Comparison of ENCODE assay signal across 8 cellular contexts in the genomic region with DNA sequence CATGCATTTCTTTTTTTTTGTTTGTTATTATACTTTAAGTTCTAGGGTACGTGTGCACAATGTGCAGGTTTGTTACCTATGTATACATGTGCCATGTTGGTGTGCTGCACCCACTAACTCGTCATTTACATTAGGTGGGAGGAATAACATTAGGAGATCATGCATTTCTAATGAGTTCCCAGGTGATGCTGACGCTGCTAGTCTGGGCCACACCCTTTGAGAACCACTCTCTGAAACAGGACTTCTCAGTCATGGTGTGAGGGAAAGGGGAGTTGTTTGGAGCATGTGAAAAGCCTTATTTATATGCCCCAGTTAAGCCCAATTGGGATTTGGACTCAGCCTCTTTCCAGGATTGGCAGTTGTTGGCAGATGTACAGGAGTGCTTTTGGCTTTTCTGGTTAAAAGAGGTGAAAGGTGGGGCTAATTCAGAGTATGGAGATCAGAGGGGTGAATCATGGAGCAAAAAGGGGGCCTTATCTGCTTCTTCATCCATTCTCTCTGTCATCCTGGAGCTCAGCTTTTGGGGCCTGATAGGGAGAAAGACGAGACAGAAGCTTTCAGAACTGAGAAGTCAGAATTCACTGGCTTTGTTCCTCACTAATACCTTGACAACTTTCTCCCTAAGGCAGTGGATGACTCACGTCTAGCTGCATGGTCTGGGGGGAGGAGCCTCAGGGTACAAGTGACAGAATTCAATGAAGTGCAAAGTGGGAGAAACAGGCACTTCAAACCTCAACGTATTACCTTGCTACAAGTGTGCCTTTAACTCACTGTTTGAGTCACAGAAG.
A peak's percentile ranks its signal among the peaks of the same experiment; 100 is the strongest.
DNase-seq lines count a peak whose midpoint lies in the region; ATAC-seq and TF ChIP-seq lines count a peak whose summit lies in the region.

No MANE protein-coding gene starts in this region.

- no peak for ATAC-seq in HG03159 (IDR thresholded peaks at IDR 0.05; ENCODE audit: unreplicated experiment)
- no peak for ATAC-seq in HG03196 (IDR thresholded peaks at IDR 0.05; ENCODE audit: unreplicated experiment)
- no peak for ATAC-seq in GM18858 (IDR thresholded peaks at IDR 0.05; ENCODE audit: unreplicated experiment)

- no peaks in the 10 kb centered on the region for H3K9me3 ChIP-seq in effector memory CD4-positive, alpha-beta T cell (ENCODE audit: control insufficient read depth, low read length)

- H3K27me3 ChIP-seq in GM06990 (replicated peaks; ENCODE audit: control insufficient read depth, insufficient read depth, low read length) = no peaks in the 10 kb centered on the region
- no peaks in the 10 kb centered on the region for H3K27me3 ChIP-seq in effector memory CD4-positive, alpha-beta T cell (replicated peaks; ENCODE audit: control insufficient read depth, insufficient read depth, low read length, poor library complexity, severe bottlenecking)

- peaks cover 3% of the 10 kb centered on the region for H3K36me3 ChIP-seq in GM06990 (ENCODE audit: control insufficient read depth, insufficient read depth, low read length)
- H3K36me3 ChIP-seq in effector memory CD4-positive, alpha-beta T cell (ENCODE audit: control insufficient read depth, insufficient read depth, low read length) = no peaks in the 10 kb centered on the region

- no peaks in the 10 kb centered on the region for H3K4me1 ChIP-seq in effector memory CD4-positive, alpha-beta T cell (ENCODE audit: control insufficient read depth, insufficient read depth, low read length, poor library complexity, severe bottlenecking)

- DNase-seq in GM06990 (ENCODE audit: extremely low read depth, insufficient read length) (peak; percentile 41), H4 (ENCODE audit: low spot score) (peak; percentile 11), RKO (ENCODE audit: low spot score) (peak; percentile 8), left kidney (ENCODE audit: low read depth, low spot score) (peak; percentile 26)
- DNase-seq in effector memory CD4-positive, alpha-beta T cell = no peak

- H3K27ac ChIP-seq in effector memory CD4-positive, alpha-beta T cell (ENCODE audit: insufficient read depth, low read length, poor library complexity, severe bottlenecking) = no peak overlapping the region

- TF ChIP-seq CTCF in GM06990 (IDR thresholded peaks at IDR 0.05; ENCODE audit: insufficient read depth, low read length, poor library complexity, severe bottlenecking) = no peak

- no peak overlapping the region for H3K4me3 ChIP-seq in GM06990 (replicated peaks; ENCODE audit: low read depth, low read length)
- no peak overlapping the region for H3K4me3 ChIP-seq in effector memory CD4-positive, alpha-beta T cell (ENCODE audit: insufficient read depth, low read depth, low read length, poor library complexity, severe bottlenecking)

Comparison
In these comparisons a context has a peak if more than half of its experiments do, and no peak if none do; other contexts are left out.
1. DNase-seq: peak in GM06990 (single experiment), H4 (single experiment), RKO (single experiment) and left kidney (single experiment); none in effector memory CD4-positive, alpha-beta T cell (0 of 3).